ENCODE assay signal across 1 cellular context in genomic region chr2:96326564-96326963, GRCh38.
TF ChIP-seq lines count a peak whose summit lies in the region.

No MANE protein-coding gene starts in this region.

TF ChIP-seq in IMR-90, 13 proteins besides CTCF, POLR2A, EP300 and RAD21:
- TF ChIP-seq RCOR1 (IDR thresholded peaks at IDR 0.05; ENCODE audit: insufficient replicate concordance, low read length) (no peak), MAFK (IDR thresholded peaks at IDR 0.05; ENCODE audit: low read depth, low read length) (no peak), ELK1 (IDR thresholded peaks at IDR 0.05; ENCODE audit: borderline replicate concordance, low read depth, low read length) (no peak), CEBPB (IDR thresholded peaks at IDR 0.05; ENCODE audit: low read depth, low read length) (no peak), RFX5 (IDR thresholded peaks at IDR 0.05; ENCODE audit: low read depth, low read length) (no peak), USF2 (IDR thresholded peaks at IDR 0.05; ENCODE audit: low read depth, low read length) (no peak), NFE2L2 (IDR thresholded peaks at IDR 0.05; ENCODE audit: low read depth, low read length) (no peak), FOS (IDR thresholded peaks at IDR 0.05; ENCODE audit: low read depth, low read length) (no peak), BHLHE40 (IDR thresholded peaks at IDR 0.05; ENCODE audit: low read depth, low read length) (no peak), CHD1 (IDR thresholded peaks at IDR 0.05; ENCODE audit: low read depth, low read length) (no peak), SMC3 (IDR thresholded peaks at IDR 0.05; ENCODE audit: low read depth, low read length) (no peak), MAZ (IDR thresholded peaks at IDR 0.05; ENCODE audit: borderline replicate concordance, low read depth, low read length) (no peak), MXI1 (IDR thresholded peaks at IDR 0.05; ENCODE audit: borderline replicate concordance, low read depth, low read length) (no peak)
